ENCODE assay signal across 8 cellular contexts in the genomic region with DNA sequence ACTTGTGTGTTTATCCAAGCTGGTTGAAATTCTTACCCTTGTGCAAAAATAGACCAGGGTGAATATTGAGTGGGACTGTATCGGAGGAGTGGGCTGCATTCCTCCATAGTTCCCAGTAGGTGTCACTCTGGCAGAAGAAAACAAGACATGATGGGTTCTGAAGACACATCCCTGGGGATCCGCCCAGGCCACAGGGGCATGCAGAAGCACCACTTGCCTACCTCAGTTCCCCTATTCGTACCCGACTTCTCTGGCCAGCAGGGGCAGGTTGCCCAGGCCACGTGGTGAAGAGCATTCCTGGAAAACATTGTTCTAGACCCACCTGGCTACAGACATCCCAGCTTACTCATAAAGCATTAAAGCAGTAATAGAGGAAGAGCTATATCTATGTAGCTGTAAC.
DNase-seq lines count a peak whose midpoint lies in the region; ATAC-seq and TF ChIP-seq lines count a peak whose summit lies in the region.

No MANE protein-coding gene starts in this region.

- CTCF ChIA-PET in Panc1 (lab: Charles Lee): interaction anchor here (0.5 kb wide), 1 partner anchor 24 kb away, joined by 3 read pairs; no protein-coding TSS in a partner anchor

- WGBS in body of pancreas, 2 donors: 0 to 3% methylated on average over 5 of the region's 5 CpGs

- H3K27me3 ChIP-seq in Panc1 (ENCODE audit: control insufficient read depth, insufficient read depth, low read length) (peaks cover 13% of the 10 kb centered on the region), body of pancreas (no peaks in the 10 kb centered on the region)

- TF ChIP-seq POLR2A in body of pancreas (IDR thresholded peaks at IDR 0.05): no peak

- DNase-seq in Panc1 (ENCODE audit: low read depth, low spot score) (peak; percentile 30), body of pancreas (peak in 2 of 4 donors; percentile 27 to 41), islet precursor cell (peak; percentile 75), substantia nigra (lab: John Stamatoyannopoulos, UW) (peak in 35 of 49 donors; percentile 17 to 79 (median 52)), NCI-H128 (lab: John Stamatoyannopoulos, UW; ENCODE audit: unreplicated experiment) (no peak)

- TF ChIP-seq CTCF in C4-2B (conservative IDR thresholded peaks at IDR 0.05) (peak; percentile 86), Panc1 (IDR thresholded peaks at IDR 0.05) (peak; percentile 77), body of pancreas (IDR thresholded peaks at IDR 0.05) (peak; percentile 18 to 53 (median 44))

- POLR2A ChIA-PET in Panc1 (lab: Charles Lee): no interaction called here

- peak; percentile 53 for ATAC-seq in GM18907 (IDR thresholded peaks at IDR 0.05; ENCODE audit: unreplicated experiment)
- peak; percentile 35 for ATAC-seq in HG03565 (IDR thresholded peaks at IDR 0.05; ENCODE audit: unreplicated experiment)
- peak; percentile 91 for ATAC-seq in Panc1
- ATAC-seq in body of pancreas: peak; percentile 52

- in situ Hi-C loops in Panc1 (cut with HindIII; ENCODE audit: low pct_unique_long_range_greater_than_20kb, low sequenced_read_pairs): no loop called here

- H3K36me3 ChIP-seq in Panc1 (ENCODE audit: control insufficient read depth, insufficient read depth, low read length) (no peaks in the 10 kb centered on the region), body of pancreas (replicated peaks in 1 of 2; ENCODE audit: insufficient read depth in 1 of 2, low read depth in 2 of 2) (no peaks in the 10 kb centered on the region)

- H3K9me3 ChIP-seq in Panc1 (ENCODE audit: control insufficient read depth, insufficient read depth, low read depth, low read length) (no peaks in the 10 kb centered on the region), body of pancreas (no peaks in the 10 kb centered on the region)

- BruUV-seq in Panc1 (replicated peaks; lab: Mats Ljungman, UMichigan): no TSS peak

- H3K27ac ChIP-seq in C4-2B (no peak overlapping the region), Panc1 (ENCODE audit: low read length) (no peak overlapping the region), body of pancreas (no peak overlapping the region), substantia nigra (ENCODE audit: low read depth, low read length, poor library complexity, severe bottlenecking) (peak overlapping the region; percentile 63)

- H3K4me3 ChIP-seq in Panc1 (ENCODE audit: low read depth in 2 of 2, low read length in 2 of 2) (no peak overlapping the region), body of pancreas (no peak overlapping the region)

- intact Hi-C loops in Panc1 (cut with micrococcal nuclease; ENCODE audit: unreplicated experiment) (loop anchor here (5.0 to 10.0 kb wide), 2 partner anchors 74 to 237 kb away; no protein-coding TSS in a partner anchor), body of pancreas (cut with DNase I) (no loop called here)

- H3K4me1 ChIP-seq in Panc1 (ENCODE audit: control insufficient read depth, insufficient read depth, low read length) (no peaks in the 10 kb centered on the region), body of pancreas (peaks cover 13% of the 10 kb centered on the region)

Comparison
In these comparisons a context has a peak if more than half of its experiments do, and no peak if none do; other contexts are left out.
1. ATAC-seq: peak in every context shown above with its lines; median percentile 91 in Panc1; 53 in GM18907; 52 in body of pancreas; 35 in HG03565.